Comparison of ENCODE assay signal across 1 cellular context in the genomic region with DNA sequence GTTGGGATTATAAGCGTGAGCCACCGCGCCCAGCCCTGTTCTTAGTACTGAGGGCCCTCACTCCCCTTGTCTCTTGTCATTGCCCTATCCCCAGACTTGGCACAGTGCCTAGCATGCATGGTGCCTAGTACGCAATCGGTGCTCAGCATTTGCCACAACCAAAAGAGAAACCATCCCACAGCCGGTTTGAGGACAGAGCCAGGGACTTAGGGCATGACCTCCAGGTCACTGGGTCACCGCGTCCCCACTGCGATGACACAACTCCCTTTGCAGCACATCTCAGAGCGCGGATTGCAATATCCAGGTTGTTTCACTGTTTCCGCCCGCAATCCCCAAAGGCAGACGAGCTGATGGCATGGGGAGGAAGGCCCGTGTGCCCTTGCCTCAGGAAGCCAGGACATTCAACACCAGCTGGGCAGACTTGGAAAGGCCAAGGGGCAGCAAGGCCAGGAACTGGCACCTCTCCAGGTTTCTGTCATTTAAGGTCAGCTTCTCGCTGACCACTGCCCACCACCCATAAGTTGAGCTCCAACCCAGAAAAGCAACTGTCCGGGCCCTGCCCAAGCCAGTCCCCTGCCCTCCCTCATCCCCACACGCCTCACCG.
TF ChIP-seq lines count a peak whose summit lies in the region.

No MANE protein-coding gene starts in this region.

TF ChIP-seq in HepG2, 621 proteins besides CTCF, POLR2A, EP300 and RAD21 (continued from another document and continues in another):
- TF ChIP-seq ZNF589 (CRISPR knock-in tag; conservative IDR thresholded peaks at IDR 0.05) (peak; percentile 62; the same call in 1 of the 2 replicates), IRX3 (CRISPR knock-in tag; IDR thresholded peaks at IDR 0.05; ENCODE audit: borderline replicate concordance, low read depth) (no peak), HDAC1 (CRISPR knock-in tag; IDR thresholded peaks at IDR 0.05) (peak; percentile 57), ZC3H13 (CRISPR knock-in tag; IDR thresholded peaks at IDR 0.05) (peak; percentile 73; the same call in 1 of the 2 replicates), ZNF251 (CRISPR knock-in tag; IDR thresholded peaks at IDR 0.05) (no peak), GPN1 (CRISPR knock-in tag; IDR thresholded peaks at IDR 0.05; ENCODE audit: borderline replicate concordance) (no peak), ZFY (CRISPR knock-in tag; IDR thresholded peaks at IDR 0.05) (no peak), ATF7 (IDR thresholded peaks at IDR 0.05) (0 out of 2 replicates have a peak, but pooled peaks have one; percentile 21), ATF7 (CRISPR knock-in tag; IDR thresholded peaks at IDR 0.05) (0 out of 2 replicates have a peak, but pooled peaks have one; percentile 25), RXRB (CRISPR knock-in tag; IDR thresholded peaks at IDR 0.05; ENCODE audit: borderline replicate concordance) (peak; percentile 93), JUNB (CRISPR knock-in tag; IDR thresholded peaks at IDR 0.05; ENCODE audit: borderline replicate concordance) (0 out of 2 replicates have a peak, but pooled peaks have one; percentile 69), HMG20A (CRISPR knock-in tag; IDR thresholded peaks at IDR 0.05; ENCODE audit: borderline replicate concordance) (0 out of 2 replicates have a peak, but pooled peaks have one; percentile 46), FOSL2 (CRISPR knock-in tag; IDR thresholded peaks at IDR 0.05) (peak; percentile 70), TEAD3 (CRISPR knock-in tag; optimal IDR thresholded peaks at IDR 0.05; ENCODE audit: borderline replicate concordance) (peak; percentile 47), PCBP1 (IDR thresholded peaks at IDR 0.05; ENCODE audit: borderline replicate concordance, low read depth, low read length) (peak; percentile 76; the same call in 1 of the 2 replicates), CHD4 (IDR thresholded peaks at IDR 0.05; ENCODE audit: borderline replicate concordance, low read length) (no peak), KDM6A (CRISPR knock-in tag; IDR thresholded peaks at IDR 0.05; ENCODE audit: low read depth) (no peak), ZNF331 (CRISPR knock-in tag; IDR thresholded peaks at IDR 0.05) (peak; percentile 14; the same call in 1 of the 2 replicates), PPARG (CRISPR knock-in tag; conservative IDR thresholded peaks at IDR 0.05) (peak; percentile 53; the same call in 1 of the 2 replicates), ELF3 (CRISPR knock-in tag; IDR thresholded peaks at IDR 0.05) (no peak), ZFX (CRISPR knock-in tag; IDR thresholded peaks at IDR 0.05; ENCODE audit: low read depth) (peak; percentile 43; the same call in 1 of the 2 replicates), CBFB (CRISPR knock-in tag; IDR thresholded peaks at IDR 0.05) (no peak), STAG1 (CRISPR knock-in tag; IDR thresholded peaks at IDR 0.05) (no peak), ZNF44 (CRISPR knock-in tag; IDR thresholded peaks at IDR 0.05) (peak; percentile 79; the same call in 1 of the 2 replicates), ZNF260 (CRISPR knock-in tag; IDR thresholded peaks at IDR 0.05; ENCODE audit: borderline replicate concordance, low read depth) (no peak), ZNF878 (CRISPR knock-in tag; IDR thresholded peaks at IDR 0.05) (0 out of 2 replicates have a peak, but pooled peaks have one; percentile 30)
- TF ChIP-seq, protein P1, sequence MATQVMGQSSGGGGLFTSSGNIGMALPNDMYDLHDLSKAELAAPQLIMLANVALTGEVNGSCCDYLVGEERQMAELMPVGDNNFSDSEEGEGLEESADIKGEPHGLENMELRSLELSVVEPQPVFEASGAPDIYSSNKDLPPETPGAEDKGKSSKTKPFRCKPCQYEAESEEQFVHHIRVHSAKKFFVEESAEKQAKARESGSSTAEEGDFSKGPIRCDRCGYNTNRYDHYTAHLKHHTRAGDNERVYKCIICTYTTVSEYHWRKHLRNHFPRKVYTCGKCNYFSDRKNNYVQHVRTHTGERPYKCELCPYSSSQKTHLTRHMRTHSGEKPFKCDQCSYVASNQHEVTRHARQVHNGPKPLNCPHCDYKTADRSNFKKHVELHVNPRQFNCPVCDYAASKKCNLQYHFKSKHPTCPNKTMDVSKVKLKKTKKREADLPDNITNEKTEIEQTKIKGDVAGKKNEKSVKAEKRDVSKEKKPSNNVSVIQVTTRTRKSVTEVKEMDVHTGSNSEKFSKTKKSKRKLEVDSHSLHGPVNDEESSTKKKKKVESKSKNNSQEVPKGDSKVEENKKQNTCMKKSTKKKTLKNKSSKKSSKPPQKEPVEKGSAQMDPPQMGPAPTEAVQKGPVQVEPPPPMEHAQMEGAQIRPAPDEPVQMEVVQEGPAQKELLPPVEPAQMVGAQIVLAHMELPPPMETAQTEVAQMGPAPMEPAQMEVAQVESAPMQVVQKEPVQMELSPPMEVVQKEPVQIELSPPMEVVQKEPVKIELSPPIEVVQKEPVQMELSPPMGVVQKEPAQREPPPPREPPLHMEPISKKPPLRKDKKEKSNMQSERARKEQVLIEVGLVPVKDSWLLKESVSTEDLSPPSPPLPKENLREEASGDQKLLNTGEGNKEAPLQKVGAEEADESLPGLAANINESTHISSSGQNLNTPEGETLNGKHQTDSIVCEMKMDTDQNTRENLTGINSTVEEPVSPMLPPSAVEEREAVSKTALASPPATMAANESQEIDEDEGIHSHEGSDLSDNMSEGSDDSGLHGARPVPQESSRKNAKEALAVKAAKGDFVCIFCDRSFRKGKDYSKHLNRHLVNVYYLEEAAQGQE (IDR thresholded peaks at IDR 0.05; ENCODE audit: borderline replicate concordance in 1 of 2, low read depth in 1 of 2, low read length in 2 of 2) = peak in 1 of 2 experiments; percentile 48; a peak in 1 of 4 replicates
- TF ChIP-seq, protein P2, sequence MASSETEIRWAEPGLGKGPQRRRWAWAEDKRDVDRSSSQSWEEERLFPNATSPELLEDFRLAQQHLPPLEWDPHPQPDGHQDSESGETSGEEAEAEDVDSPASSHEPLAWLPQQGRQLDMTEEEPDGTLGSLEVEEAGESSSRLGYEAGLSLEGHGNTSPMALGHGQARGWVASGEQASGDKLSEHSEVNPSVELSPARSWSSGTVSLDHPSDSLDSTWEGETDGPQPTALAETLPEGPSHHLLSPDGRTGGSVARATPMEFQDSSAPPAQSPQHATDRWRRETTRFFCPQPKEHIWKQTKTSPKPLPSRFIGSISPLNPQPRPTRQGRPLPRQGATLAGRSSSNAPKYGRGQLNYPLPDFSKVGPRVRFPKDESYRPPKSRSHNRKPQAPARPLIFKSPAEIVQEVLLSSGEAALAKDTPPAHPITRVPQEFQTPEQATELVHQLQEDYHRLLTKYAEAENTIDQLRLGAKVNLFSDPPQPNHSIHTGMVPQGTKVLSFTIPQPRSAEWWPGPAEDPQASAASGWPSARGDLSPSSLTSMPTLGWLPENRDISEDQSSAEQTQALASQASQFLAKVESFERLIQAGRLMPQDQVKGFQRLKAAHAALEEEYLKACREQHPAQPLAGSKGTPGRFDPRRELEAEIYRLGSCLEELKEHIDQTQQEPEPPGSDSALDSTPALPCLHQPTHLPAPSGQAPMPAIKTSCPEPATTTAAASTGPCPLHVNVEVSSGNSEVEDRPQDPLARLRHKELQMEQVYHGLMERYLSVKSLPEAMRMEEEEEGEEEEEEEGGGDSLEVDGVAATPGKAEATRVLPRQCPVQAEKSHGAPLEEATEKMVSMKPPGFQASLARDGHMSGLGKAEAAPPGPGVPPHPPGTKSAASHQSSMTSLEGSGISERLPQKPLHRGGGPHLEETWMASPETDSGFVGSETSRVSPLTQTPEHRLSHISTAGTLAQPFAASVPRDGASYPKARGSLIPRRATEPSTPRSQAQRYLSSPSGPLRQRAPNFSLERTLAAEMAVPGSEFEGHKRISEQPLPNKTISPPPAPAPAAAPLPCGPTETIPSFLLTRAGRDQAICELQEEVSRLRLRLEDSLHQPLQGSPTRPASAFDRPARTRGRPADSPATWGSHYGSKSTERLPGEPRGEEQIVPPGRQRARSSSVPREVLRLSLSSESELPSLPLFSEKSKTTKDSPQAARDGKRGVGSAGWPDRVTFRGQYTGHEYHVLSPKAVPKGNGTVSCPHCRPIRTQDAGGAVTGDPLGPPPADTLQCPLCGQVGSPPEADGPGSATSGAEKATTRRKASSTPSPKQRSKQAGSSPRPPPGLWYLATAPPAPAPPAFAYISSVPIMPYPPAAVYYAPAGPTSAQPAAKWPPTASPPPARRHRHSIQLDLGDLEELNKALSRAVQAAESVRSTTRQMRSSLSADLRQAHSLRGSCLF (CRISPR knock-in tag; IDR thresholded peaks at IDR 0.05; ENCODE audit: borderline replicate concordance) = no peak
- TF ChIP-seq, protein P3, sequence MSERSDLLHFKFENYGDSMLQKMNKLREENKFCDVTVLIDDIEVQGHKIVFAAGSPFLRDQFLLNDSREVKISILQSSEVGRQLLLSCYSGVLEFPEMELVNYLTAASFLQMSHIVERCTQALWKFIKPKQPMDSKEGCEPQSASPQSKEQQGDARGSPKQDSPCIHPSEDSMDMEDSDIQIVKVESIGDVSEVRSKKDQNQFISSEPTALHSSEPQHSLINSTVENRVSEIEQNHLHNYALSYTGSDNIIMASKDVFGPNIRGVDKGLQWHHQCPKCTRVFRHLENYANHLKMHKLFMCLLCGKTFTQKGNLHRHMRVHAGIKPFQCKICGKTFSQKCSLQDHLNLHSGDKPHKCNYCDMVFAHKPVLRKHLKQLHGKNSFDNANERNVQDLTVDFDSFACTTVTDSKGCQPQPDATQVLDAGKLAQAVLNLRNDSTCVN (CRISPR knock-in tag; IDR thresholded peaks at IDR 0.05; ENCODE audit: borderline replicate concordance) = 0 out of 2 replicates have a peak, but pooled peaks have one; percentile 22
- TF ChIP-seq, protein P4, sequence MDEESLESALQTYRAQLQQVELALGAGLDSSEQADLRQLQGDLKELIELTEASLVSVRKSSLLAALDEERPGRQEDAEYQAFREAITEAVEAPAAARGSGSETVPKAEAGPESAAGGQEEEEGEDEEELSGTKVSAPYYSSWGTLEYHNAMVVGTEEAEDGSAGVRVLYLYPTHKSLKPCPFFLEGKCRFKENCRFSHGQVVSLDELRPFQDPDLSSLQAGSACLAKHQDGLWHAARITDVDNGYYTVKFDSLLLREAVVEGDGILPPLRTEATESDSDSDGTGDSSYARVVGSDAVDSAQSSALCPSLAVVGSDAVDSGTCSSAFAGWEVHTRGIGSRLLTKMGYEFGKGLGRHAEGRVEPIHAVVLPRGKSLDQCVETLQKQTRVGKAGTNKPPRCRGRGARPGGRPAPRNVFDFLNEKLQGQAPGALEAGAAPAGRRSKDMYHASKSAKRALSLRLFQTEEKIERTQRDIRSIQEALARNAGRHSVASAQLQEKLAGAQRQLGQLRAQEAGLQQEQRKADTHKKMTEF (CRISPR knock-in tag; IDR thresholded peaks at IDR 0.05) = peak; percentile 41; the same call in 1 of the 2 replicates
- TF ChIP-seq, protein P5, sequence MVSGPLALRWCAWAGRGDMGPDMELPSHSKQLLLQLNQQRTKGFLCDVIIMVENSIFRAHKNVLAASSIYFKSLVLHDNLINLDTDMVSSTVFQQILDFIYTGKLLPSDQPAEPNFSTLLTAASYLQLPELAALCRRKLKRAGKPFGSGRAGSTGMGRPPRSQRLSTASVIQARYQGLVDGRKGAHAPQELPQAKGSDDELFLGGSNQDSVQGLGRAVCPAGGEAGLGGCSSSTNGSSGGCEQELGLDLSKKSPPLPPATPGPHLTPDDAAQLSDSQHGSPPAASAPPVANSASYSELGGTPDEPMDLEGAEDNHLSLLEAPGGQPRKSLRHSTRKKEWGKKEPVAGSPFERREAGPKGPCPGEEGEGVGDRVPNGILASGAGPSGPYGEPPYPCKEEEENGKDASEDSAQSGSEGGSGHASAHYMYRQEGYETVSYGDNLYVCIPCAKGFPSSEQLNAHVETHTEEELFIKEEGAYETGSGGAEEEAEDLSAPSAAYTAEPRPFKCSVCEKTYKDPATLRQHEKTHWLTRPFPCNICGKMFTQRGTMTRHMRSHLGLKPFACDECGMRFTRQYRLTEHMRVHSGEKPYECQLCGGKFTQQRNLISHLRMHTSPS (CRISPR knock-in tag; IDR thresholded peaks at IDR 0.05; ENCODE audit: low read depth) = peak; percentile 85; the same call in 1 of the 2 replicates
- TF ChIP-seq, protein P6, sequence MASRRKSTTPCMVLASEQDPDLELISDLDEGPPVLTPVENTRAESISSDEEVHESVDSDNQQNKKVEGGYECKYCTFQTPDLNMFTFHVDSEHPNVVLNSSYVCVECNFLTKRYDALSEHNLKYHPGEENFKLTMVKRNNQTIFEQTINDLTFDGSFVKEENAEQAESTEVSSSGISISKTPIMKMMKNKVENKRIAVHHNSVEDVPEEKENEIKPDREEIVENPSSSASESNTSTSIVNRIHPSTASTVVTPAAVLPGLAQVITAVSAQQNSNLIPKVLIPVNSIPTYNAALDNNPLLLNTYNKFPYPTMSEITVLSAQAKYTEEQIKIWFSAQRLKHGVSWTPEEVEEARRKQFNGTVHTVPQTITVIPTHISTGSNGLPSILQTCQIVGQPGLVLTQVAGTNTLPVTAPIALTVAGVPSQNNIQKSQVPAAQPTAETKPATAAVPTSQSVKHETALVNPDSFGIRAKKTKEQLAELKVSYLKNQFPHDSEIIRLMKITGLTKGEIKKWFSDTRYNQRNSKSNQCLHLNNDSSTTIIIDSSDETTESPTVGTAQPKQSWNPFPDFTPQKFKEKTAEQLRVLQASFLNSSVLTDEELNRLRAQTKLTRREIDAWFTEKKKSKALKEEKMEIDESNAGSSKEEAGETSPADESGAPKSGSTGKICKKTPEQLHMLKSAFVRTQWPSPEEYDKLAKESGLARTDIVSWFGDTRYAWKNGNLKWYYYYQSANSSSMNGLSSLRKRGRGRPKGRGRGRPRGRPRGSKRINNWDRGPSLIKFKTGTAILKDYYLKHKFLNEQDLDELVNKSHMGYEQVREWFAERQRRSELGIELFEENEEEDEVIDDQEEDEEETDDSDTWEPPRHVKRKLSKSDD (CRISPR knock-in tag; IDR thresholded peaks at IDR 0.05; ENCODE audit: low read depth) = 0 out of 2 replicates have a peak, but pooled peaks have one; percentile 74
- TF ChIP-seq, protein P7, sequence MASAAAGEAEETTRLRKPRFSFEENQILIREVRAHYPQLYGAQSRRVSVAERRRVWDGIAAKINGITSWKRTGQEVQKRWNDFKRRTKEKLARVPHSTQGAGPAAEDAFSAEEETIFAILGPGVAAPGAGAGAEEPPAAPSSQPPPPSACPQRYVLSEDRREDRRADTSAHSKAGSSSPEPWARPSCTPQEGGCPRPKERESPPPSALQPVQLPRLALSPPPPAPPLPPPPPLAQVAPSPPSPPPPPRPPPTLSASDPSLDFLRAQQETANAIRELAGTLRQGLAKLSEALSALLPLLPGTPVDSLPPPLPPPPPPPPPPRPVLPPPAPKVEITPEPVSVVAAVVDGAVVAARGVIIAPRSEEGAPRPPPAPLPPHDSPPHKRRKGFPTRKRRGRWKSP (CRISPR knock-in tag; IDR thresholded peaks at IDR 0.05) = 0 out of 2 replicates have a peak, but pooled peaks have one; percentile 18
- TF ChIP-seq, protein P8, sequence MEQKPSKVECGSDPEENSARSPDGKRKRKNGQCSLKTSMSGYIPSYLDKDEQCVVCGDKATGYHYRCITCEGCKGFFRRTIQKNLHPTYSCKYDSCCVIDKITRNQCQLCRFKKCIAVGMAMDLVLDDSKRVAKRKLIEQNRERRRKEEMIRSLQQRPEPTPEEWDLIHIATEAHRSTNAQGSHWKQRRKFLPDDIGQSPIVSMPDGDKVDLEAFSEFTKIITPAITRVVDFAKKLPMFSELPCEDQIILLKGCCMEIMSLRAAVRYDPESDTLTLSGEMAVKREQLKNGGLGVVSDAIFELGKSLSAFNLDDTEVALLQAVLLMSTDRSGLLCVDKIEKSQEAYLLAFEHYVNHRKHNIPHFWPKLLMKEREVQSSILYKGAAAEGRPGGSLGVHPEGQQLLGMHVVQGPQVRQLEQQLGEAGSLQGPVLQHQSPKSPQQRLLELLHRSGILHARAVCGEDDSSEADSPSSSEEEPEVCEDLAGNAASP (CRISPR knock-in tag; IDR thresholded peaks at IDR 0.05; ENCODE audit: borderline replicate concordance) = peak; percentile 68; the same call in 1 of the 2 replicates
